In genomic region chr7:17302575-17303142, GRCh38 we compare ENCODE assay signal across 8 cellular contexts. TPM values are rescaled to one million over a fixed set of nuclear protein-coding genes. Genes with fewer than 3 reads are reported as not detected.
DNase-seq lines count a peak whose midpoint lies in the region; ATAC-seq and TF ChIP-seq lines count a peak whose summit lies in the region.

No MANE protein-coding gene starts in this region.

- H3K27ac Mint-ChIP-seq in activated naive CD4-positive, alpha-beta T cell treated with anti-CD3 and anti-CD28 coated beads, Interleukin-2, amount 10 ng/mL, durations not matched to agents 7 days and 5 days, result no peak overlapping the region

- TF ChIP-seq POLR2A in esophagus squamous epithelium (IDR thresholded peaks at IDR 0.05), result no peak

- H3K4me1 Mint-ChIP-seq in activated naive CD4-positive, alpha-beta T cell treated with anti-CD3 and anti-CD28 coated beads, Interleukin-2, amount 10 ng/mL, durations not matched to agents 7 days and 5 days, result peaks cover 49% of the 10 kb centered on the region

- H3K36me3 ChIP-seq in PC-9 (ENCODE audit: low read depth), result peaks cover 18% of the 10 kb centered on the region
- no peaks in the 10 kb centered on the region for H3K36me3 ChIP-seq in esophagus squamous epithelium
- H3K36me3 ChIP-seq in aorta (ENCODE audit: control insufficient read depth in 1 of 2, insufficient read depth in 2 of 2, low read length in 1 of 2), result no peaks in the 10 kb centered on the region

- WGBS in esophagus squamous epithelium, 2 donors, result 1 to 2% methylated on average over 8 of the region's 8 CpGs
- 77% methylated on average over 8 of the region's 8 CpGs for WGBS in aorta, 2 donors

- peak overlapping the region; percentile 18; the same call in 1 of the 2 replicates for H3K4me2 ChIP-seq in PC-9

- H3K4me1 ChIP-seq in PC-9 (replicated peaks; ENCODE audit: insufficient read depth) (peaks cover 74% of the 10 kb centered on the region), esophagus squamous epithelium (peaks cover 22 to 76% (median 37%) of the 10 kb centered on the region in 3 donors), aorta (ENCODE audit: control insufficient read depth in 1 of 2, insufficient read depth in 2 of 2, low read length in 2 of 2) (peaks cover 7 to 14% of the 10 kb centered on the region in 2 donors)

- intact Hi-C loops in PC-9 (cut with micrococcal nuclease; ENCODE audit: unreplicated experiment), result loop anchor here (5.0 to 10.0 kb wide), 5 partner anchors 142 to 608 kb away; partner anchors contain the start of gene AGR2
- intact Hi-C loops in esophagus squamous epithelium (cut with DNase I), result loop anchor here (10.0 kb wide), 1 partner anchor 318 kb away; no protein-coding TSS in a partner anchor
- intact Hi-C loops in aorta (cut with DNase I), result loop anchor here (5.0 to 10.0 kb wide), 2 partner anchors 220 to 318 kb away; no protein-coding TSS in a partner anchor

- ATAC-seq in HG02678 (IDR thresholded peaks at IDR 0.05; ENCODE audit: unreplicated experiment) (peak; percentile 38), aorta (ENCODE audit: low FRiP score) (no peak)

- peaks cover 14% of the 10 kb centered on the region for H4K20me1 ChIP-seq in PC-9 (ENCODE audit: insufficient read depth)

- peaks cover 88% of the 10 kb centered on the region for H3K79me2 ChIP-seq in PC-9 (ENCODE audit: low read depth)

- TF ChIP-seq CTCF in PC-9 (conservative IDR thresholded peaks at IDR 0.05) (no peak), esophagus squamous epithelium (IDR thresholded peaks at IDR 0.05) (peak in 5 of 6 experiments; percentile 8 to 50 (median 39))

- H3K27me3 Mint-ChIP-seq in activated naive CD4-positive, alpha-beta T cell treated with anti-CD3 and anti-CD28 coated beads, Interleukin-2, amount 10 ng/mL, durations not matched to agents 7 days and 5 days, result no peaks in the 10 kb centered on the region

- H3K9me2 ChIP-seq in PC-9 (ENCODE audit: insufficient read depth), result no peaks in the 10 kb centered on the region

- H3K27ac ChIP-seq in PC-9 (no peak overlapping the region), esophagus squamous epithelium (peak overlapping the region; percentile 25 to 97 (median 82)), aorta (ENCODE audit: low read depth in 1 of 2, low read length in 2 of 2) (no peak overlapping the region)

- no peak for DNase-seq in activated naive CD4-positive, alpha-beta T cell treated with anti-CD3 and anti-CD28 coated beads, Interleukin-2, amount 10 ng/mL, durations not matched to agents 7 days and 5 days
- DNase-seq in activated naive CD4-positive, alpha-beta T cell treated with Interleukin-2 at 50 U/mL for 16 hours, result no peak
- DNase-seq in PC-9 (no peak), esophagus squamous epithelium (lab: John Stamatoyannopoulos, UW) (no peak), putamen (ENCODE audit: low spot score) (no peak), aorta (no peak), cortex of kidney (lab: John Stamatoyannopoulos, UW) (no peak)

- POLR2A ChIA-PET in PC-9 (lab: Charles Lee; ENCODE audit: unreplicated experiment), result interaction anchor here (0.6 kb wide), 1 partner anchor 585 kb away, joined by 6 read pairs; no protein-coding TSS in a partner anchor

- CTCF ChIA-PET in activated naive CD4-positive, alpha-beta T cell treated with anti-CD3 and anti-CD28 coated beads, Interleukin-2, amount 10 ng/mL, durations not matched to agents 7 days and 5 days (lab: Charles Lee), result interaction anchor here (0.6 to 3.0 kb wide), 15 partner anchors 12 to 1182 kb away, joined by 3 to 15 read pairs (median 3); no protein-coding TSS in a partner anchor
- CTCF ChIA-PET in PC-9 (lab: Charles Lee), result interaction anchor here (0.6 to 1.4 kb wide), 3 partner anchors 116 to 714 kb away, joined by 5 to 6 read pairs (median 5); no protein-coding TSS in a partner anchor

- H3K4me3 Mint-ChIP-seq in activated naive CD4-positive, alpha-beta T cell treated with anti-CD3 and anti-CD28 coated beads, Interleukin-2, amount 10 ng/mL, durations not matched to agents 7 days and 5 days, result peak overlapping the region; percentile 33

- no peak overlapping the region for H2AFZ ChIP-seq in PC-9

- no peak overlapping the region for H3K4me3 ChIP-seq in PC-9
- peak overlapping the region in 3 of 4 donors; percentile 74 to 100 (median 84) for H3K4me3 ChIP-seq in esophagus squamous epithelium
- no peak overlapping the region for H3K4me3 ChIP-seq in aorta (ENCODE audit: low read length in 2 of 2)

- H3K36me3 Mint-ChIP-seq in activated naive CD4-positive, alpha-beta T cell treated with anti-CD3 and anti-CD28 coated beads, Interleukin-2, amount 10 ng/mL, durations not matched to agents 7 days and 5 days, result peaks cover 14% of the 10 kb centered on the region

- H3K9me3 Mint-ChIP-seq in activated naive CD4-positive, alpha-beta T cell treated with anti-CD3 and anti-CD28 coated beads, Interleukin-2, amount 10 ng/mL, durations not matched to agents 7 days and 5 days, result no peaks in the 10 kb centered on the region

- BruUV-seq in PC-9 (replicated peaks; lab: Mats Ljungman, UMichigan), result no TSS peak

- peaks cover 29% of the 10 kb centered on the region for H3F3A ChIP-seq in PC-9 (ENCODE audit: insufficient read depth, low read depth)

- H3K9me3 ChIP-seq in PC-9 (ENCODE audit: insufficient read depth, low read depth) (peaks cover 19% of the 10 kb centered on the region), esophagus squamous epithelium (no peaks in the 10 kb centered on the region), aorta (ENCODE audit: control insufficient read depth, low read length) (no peaks in the 10 kb centered on the region)

- no peaks in the 10 kb centered on the region for H3K27me3 ChIP-seq in PC-9 (ENCODE audit: insufficient read depth, low read depth)
- no peaks in the 10 kb centered on the region for H3K27me3 ChIP-seq in esophagus squamous epithelium
- H3K27me3 ChIP-seq in aorta (ENCODE audit: control insufficient read depth in 1 of 2, insufficient read depth in 2 of 2, low read length in 1 of 2), result peaks cover 0 to 2% of the 10 kb centered on the region in 2 donors

RNA-seq across cellular contexts. Expression of gene AHR, which starts 4.2 kb away (rescaled TPM):
- 46.4 and 61.3 TPM in 2 replicates for total RNA-seq in PC-9 (2021)
- 10 to 100 TPM; 29.8 to 89.5 (median 57.5) TPM for total RNA-seq in esophagus squamous epithelium
- total RNA-seq in aorta, result 100 to 1,000 TPM in 1 of 2 donors, 10 to 100 TPM in 1; 65.8 to 117 TPM
- polyA plus RNA-seq in aorta, result 10 to 100 TPM; 16.9 to 36.2 TPM

Comparison
In these comparisons a context has a peak if more than half of its experiments do, and no peak if none do; other contexts are left out.
1. H3K27ac ChIP-seq: peak in esophagus squamous epithelium (4 of 4); none in PC-9 (single experiment) and aorta (0 of 2).
2. H3K4me3 ChIP-seq: peak in esophagus squamous epithelium (3 of 4); none in PC-9 (single experiment) and aorta (0 of 2).